ENCODE assay signal across 1 cellular context in genomic region chr2:237669628-237670351, GRCh38.
TF ChIP-seq lines count a peak whose summit lies in the region.

No MANE protein-coding gene starts in this region.

TF ChIP-seq in K562, 482 proteins besides CTCF, POLR2A, EP300 and RAD21 (continued from another document):
- TF ChIP-seq PHTF2 (CRISPR knock-in tag; IDR thresholded peaks at IDR 0.05) (no peak), CBX8 (IDR thresholded peaks at IDR 0.05; ENCODE audit: borderline replicate concordance, extremely low read depth, low read depth, low read length, poor library complexity, severe bottlenecking) (peak; percentile 40), SRF (CRISPR knock-in tag; IDR thresholded peaks at IDR 0.05) (no peak), HDAC6 (IDR thresholded peaks at IDR 0.05; ENCODE audit: low read depth, low read length) (no peak), EWSR1 (IDR thresholded peaks at IDR 0.05; ENCODE audit: borderline replicate concordance, low read depth, partially characterized antibody) (no peak), SMARCE1 (IDR thresholded peaks at IDR 0.05) (no peak), TCF15 (CRISPR knock-in tag; IDR thresholded peaks at IDR 0.05) (no peak), PATZ1 (CRISPR knock-in tag; IDR thresholded peaks at IDR 0.05; ENCODE audit: borderline replicate concordance) (no peak), ZBTB34 (CRISPR knock-in tag; IDR thresholded peaks at IDR 0.05) (no peak), ZFX (CRISPR knock-in tag; IDR thresholded peaks at IDR 0.05) (no peak), RFX5 (IDR thresholded peaks at IDR 0.05; ENCODE audit: low read depth, low read length) (no peak), NELFE (IDR thresholded peaks at IDR 0.05; ENCODE audit: insufficient read depth, insufficient read length) (no peak), ZNF274 (IDR thresholded peaks at IDR 0.05; ENCODE audit: borderline replicate concordance, low read depth, low read length) (no peak), HLTF (IDR thresholded peaks at IDR 0.05) (no peak), PTRF (tag; IDR thresholded peaks at IDR 0.05) (no peak), TSC22D4 (tag; IDR thresholded peaks at IDR 0.05) (no peak), GATAD2B (IDR thresholded peaks at IDR 0.05; ENCODE audit: borderline replicate concordance) (no peak), SRSF3 (IDR thresholded peaks at IDR 0.05; ENCODE audit: insufficient read depth, low read length) (no peak), MGA (IDR thresholded peaks at IDR 0.05) (0 out of 2 replicates have a peak, but pooled peaks have one; percentile 18), LCOR (CRISPR knock-in tag; IDR thresholded peaks at IDR 0.05) (no peak), ARID1B (IDR thresholded peaks at IDR 0.05) (no peak), BCOR (IDR thresholded peaks at IDR 0.05) (no peak), ZKSCAN1 (IDR thresholded peaks at IDR 0.05; ENCODE audit: low read depth, low read length) (no peak), TEAD1 (CRISPR knock-in tag; IDR thresholded peaks at IDR 0.05) (no peak), L3MBTL2 (IDR thresholded peaks at IDR 0.05) (peak; percentile 59), ZBTB11 (CRISPR knock-in tag; IDR thresholded peaks at IDR 0.05) (no peak), U2AF1 (optimal IDR thresholded peaks at IDR 0.05; ENCODE audit: low read depth, low read length) (no peak), ZNF766 (CRISPR knock-in tag; conservative IDR thresholded peaks at IDR 0.05) (no peak)
TF ChIP-seq in K562: peak in this region for 4.
